In genomic region chr5:145101246-145101645, GRCh38 we compare ENCODE assay signal across 10 cellular contexts.
DNase-seq lines count a peak whose midpoint lies in the region; ATAC-seq and TF ChIP-seq lines count a peak whose summit lies in the region.
"Had no signal": no experiment of that assay in that cellular context is flagged by ENCODE, and none has a peak within 500 bp of the region (broad histone marks: within the 10 kb centered on the region; RNA-seq: fewer than 3 reads in every experiment).

No MANE protein-coding gene starts in this region.

- H3K4me1 ChIP-seq in A673 (ENCODE audit: insufficient read depth, low read length, poor library complexity, severe bottlenecking) (no peaks in the 10 kb centered on the region), PC-3 (ENCODE audit: insufficient read depth, low read length) (no peaks in the 10 kb centered on the region)

- H3K27me3 ChIP-seq in A673 (replicated peaks; ENCODE audit: insufficient read depth, low read depth, low read length, poor library complexity) (no peaks in the 10 kb centered on the region), PC-3 (ENCODE audit: low read length) (no peaks in the 10 kb centered on the region)

- in situ Hi-C loops in GM13976 (cut with MboI; ENCODE audit: low sequenced_read_pairs, unreplicated experiment): no loop called here

- ATAC-seq in PC-3 (no peak), GM18868 (IDR thresholded peaks at IDR 0.05; ENCODE audit: unreplicated experiment) (no peak), GM19023 (IDR thresholded peaks at IDR 0.05; ENCODE audit: unreplicated experiment) (no peak)

- H3K4me3 ChIP-seq in A673 (ENCODE audit: low read depth, low read length, poor library complexity, severe bottlenecking): no peak overlapping the region
- H3K4me3 ChIP-seq in PC-3 (ENCODE audit: low read length): no peak overlapping the region
- no peak overlapping the region for H3K4me3 ChIP-seq in fibroblast of the aortic adventitia (ENCODE audit: low read depth, low read length)

- no peaks in the 10 kb centered on the region for H3F3A ChIP-seq in PC-3 (ENCODE audit: low read length, unreplicated experiment)

- H3K79me2 ChIP-seq in PC-3 (ENCODE audit: low read length): no peaks in the 10 kb centered on the region

- no peaks in the 10 kb centered on the region for H3K36me3 ChIP-seq in A673 (ENCODE audit: insufficient read depth, low read length, poor library complexity, severe bottlenecking)
- no peaks in the 10 kb centered on the region for H3K36me3 ChIP-seq in PC-3 (ENCODE audit: low read depth, low read length)

- TF ChIP-seq CTCF in A673 (conservative IDR thresholded peaks at IDR 0.05; ENCODE audit: low read depth, low read length): peak; percentile 65
- peak; percentile 29 for TF ChIP-seq CTCF in GM13976 (IDR thresholded peaks at IDR 0.05; ENCODE audit: borderline replicate concordance, control extremely low read depth, extremely low read depth, insufficient read depth, missing control alignments)
- TF ChIP-seq CTCF in PC-3 (conservative IDR thresholded peaks at IDR 0.05; ENCODE audit: low read depth, low read length): peak; percentile 49; the same call in 1 of the 2 replicates
- peak; percentile 26 for TF ChIP-seq CTCF in fibroblast of the aortic adventitia (IDR thresholded peaks at IDR 0.05; ENCODE audit: insufficient read depth, low read length)

- DNase-seq in A673 (ENCODE audit: low spot score) (peak; percentile 22), GM13976 (ENCODE audit: low spot score) (no peak), PC-3 (peak; percentile 2), fibroblast of the aortic adventitia (ENCODE audit: low read depth) (no peak), DMS153 (lab: John Stamatoyannopoulos, UW) (no peak), GF-D8 (lab: John Stamatoyannopoulos, UW) (no peak)
- DNase-seq: GOT3, NCI-H524 had no signal

- H3K27ac ChIP-seq in A673 (ENCODE audit: low read depth, low read length, poor library complexity, severe bottlenecking) (no peak overlapping the region), PC-3 (ENCODE audit: low read length) (no peak overlapping the region)

- H2AFZ ChIP-seq in PC-3 (ENCODE audit: low read length): no peak overlapping the region

- CTCF ChIA-PET in A673 (lab: Charles Lee) (no interaction called here), PC-3 (lab: Charles Lee) (no interaction called here)

- H3K9me3 ChIP-seq in A673 (ENCODE audit: low read depth, low read length, poor library complexity, severe bottlenecking) (no peaks in the 10 kb centered on the region), PC-3 (ENCODE audit: low read length) (no peaks in the 10 kb centered on the region)

- H3K9ac ChIP-seq in PC-3 (ENCODE audit: low read length): no peak overlapping the region

- no TSS peak for BruUV-seq in A673 (replicated peaks; lab: Mats Ljungman, UMichigan)
- no TSS peak for BruUV-seq in PC-3 (replicated peaks; lab: Mats Ljungman, UMichigan)

- no peaks in the 10 kb centered on the region for H3K9me2 ChIP-seq in PC-3 (replicated peaks; ENCODE audit: low read length)

- no peaks in the 10 kb centered on the region for H4K20me1 ChIP-seq in PC-3 (ENCODE audit: low read length)

- intact Hi-C loops in A673 (cut with micrococcal nuclease; ENCODE audit: unreplicated experiment) (no loop called here), PC-3 (cut with micrococcal nuclease) (no loop called here)

- no peak overlapping the region for H3K4me2 ChIP-seq in PC-3 (ENCODE audit: low read length)

- POLR2A ChIA-PET in A673 (lab: Charles Lee; ENCODE audit: low non-redundant PET) (no interaction called here), PC-3 (lab: Charles Lee; ENCODE audit: unreplicated experiment) (no interaction called here)

Comparison
In these comparisons a context has a peak if more than half of its experiments do, and no peak if none do; other contexts are left out.
1. DNase-seq: peak in A673 (single experiment) and PC-3 (single experiment); none in GM13976 (single experiment), fibroblast of the aortic adventitia (single experiment), DMS153 (single experiment) and GF-D8 (single experiment).
2. Peak in every context shown above with its lines, with median percentiles within 50 percentile points of each other: CTCF ChIP-seq.